In the genomic region with DNA sequence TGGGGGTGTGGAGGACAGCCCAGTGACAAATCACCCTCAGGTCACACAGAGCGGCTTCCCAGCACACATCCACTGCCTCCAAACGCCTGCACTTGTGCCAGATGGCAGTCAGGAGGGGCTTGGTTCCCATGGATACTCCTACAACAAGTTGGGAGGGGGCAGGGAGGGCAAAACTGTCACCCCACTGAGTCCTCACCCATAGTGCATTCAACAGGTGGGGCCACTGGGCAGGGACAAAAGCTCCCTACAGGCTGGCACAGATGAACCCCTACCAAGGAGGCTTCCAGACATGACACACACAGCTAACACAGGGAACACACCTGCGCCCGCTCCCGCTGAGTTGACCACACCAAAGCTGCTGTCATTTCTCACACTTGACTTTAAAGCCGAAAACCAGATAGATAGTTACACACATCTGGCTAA, we compare ENCODE assay signal across 12 cellular contexts.
A peak's percentile ranks its signal among the peaks of the same experiment; 100 is the strongest.
DNase-seq lines count a peak whose midpoint lies in the region; ATAC-seq and TF ChIP-seq lines count a peak whose summit lies in the region.
"Had no signal": no experiment of that assay in that cellular context is flagged by ENCODE, and none has a peak within 500 bp of the region (broad histone marks: within the 10 kb centered on the region; RNA-seq: fewer than 3 reads in every experiment).

No MANE protein-coding gene starts in this region.

- peaks cover 63% of the 10 kb centered on the region for H3K36me3 ChIP-seq in left ventricle myocardium inferior
- peaks cover 55% of the 10 kb centered on the region for H3K36me3 ChIP-seq in right atrium auricular region
- peaks cover 17 to 78% (median 57%) of the 10 kb centered on the region in 4 donors for H3K36me3 ChIP-seq in esophagus muscularis mucosa
- H3K36me3 ChIP-seq: neural progenitor cell had no signal

- H3K4me1 Mint-ChIP-seq in type B pancreatic cell (ENCODE audit: unreplicated experiment): peaks cover 30% of the 10 kb centered on the region
- H3K4me1 Mint-ChIP-seq: memory B cell had no signal

- intact Hi-C loops in left ventricle myocardium inferior (cut with micrococcal nuclease): loop anchor here (10.0 kb wide), 1 partner anchor 118 kb away; a partner anchor contains a TSS
- intact Hi-C loops in esophagus muscularis mucosa (cut with DNase I): no loop called here

- H3K27ac ChIP-seq in left ventricle myocardium inferior (replicated peaks) (peak overlapping the region; percentile 31), right atrium auricular region (peak overlapping the region in 1 of 2 donors; percentile 75), esophagus muscularis mucosa (replicated peaks in 1 of 4) (peak overlapping the region; percentile 68 to 79 (median 78))
- H3K27ac ChIP-seq: neural progenitor cell had no signal

- H3K9me3 ChIP-seq in left ventricle myocardium inferior (replicated peaks): no peaks in the 10 kb centered on the region
- no peaks in the 10 kb centered on the region for H3K9me3 ChIP-seq in right atrium auricular region
- H3K9me3 ChIP-seq in esophagus muscularis mucosa: no peaks in the 10 kb centered on the region

- no peak for TF ChIP-seq EP300 in esophagus muscularis mucosa (IDR thresholded peaks at IDR 0.05)

- no peaks in the 10 kb centered on the region for H3K27me3 Mint-ChIP-seq in type B pancreatic cell
- H3K27me3 Mint-ChIP-seq: memory B cell had no signal

- H3K4me3 Mint-ChIP-seq in type B pancreatic cell: no peak overlapping the region
- H3K4me3 Mint-ChIP-seq: memory B cell, neural progenitor cell had no signal

- no peak for ATAC-seq in HG03175 (IDR thresholded peaks at IDR 0.05; ENCODE audit: unreplicated experiment)
- ATAC-seq: sciatic nerve had no signal

- H3K36me3 Mint-ChIP-seq in type B pancreatic cell: peaks cover 35% of the 10 kb centered on the region

- H3K27me3 ChIP-seq in left ventricle myocardium inferior (ENCODE audit: low read depth) (no peaks in the 10 kb centered on the region), right atrium auricular region (no peaks in the 10 kb centered on the region), esophagus muscularis mucosa (no peaks in the 10 kb centered on the region)
- H3K27me3 ChIP-seq: neural progenitor cell had no signal

- WGBS in esophagus muscularis mucosa: 62% methylated on average over 3 of the region's 6 CpGs

- no peak overlapping the region for H3K4me3 ChIP-seq in left ventricle myocardium inferior
- H3K4me3 ChIP-seq in right atrium auricular region: no peak overlapping the region
- no peak overlapping the region for H3K4me3 ChIP-seq in esophagus muscularis mucosa
- H3K4me3 ChIP-seq: neural progenitor cell had no signal

- H3K4me1 ChIP-seq in left ventricle myocardium inferior (peaks cover 56% of the 10 kb centered on the region), right atrium auricular region (peaks cover 0 to 51% of the 10 kb centered on the region in 2 donors), esophagus muscularis mucosa (peaks cover 40 to 55% (median 52%) of the 10 kb centered on the region in 4 donors)

- TF ChIP-seq CTCF in left ventricle myocardium inferior (IDR thresholded peaks at IDR 0.05; ENCODE audit: borderline replicate concordance) (no peak), right atrium auricular region (IDR thresholded peaks at IDR 0.05) (no peak), esophagus muscularis mucosa (IDR thresholded peaks at IDR 0.05) (no peak), type B pancreatic cell (conservative IDR thresholded peaks at IDR 0.05) (no peak)

- DNase-seq in left ventricle myocardium inferior (no peak), right atrium auricular region (ENCODE audit: low spot score) (no peak), NCI-H345 treated with DMSO at 0.1 percent for 48 hours (lab: John Stamatoyannopoulos, UW; ENCODE audit: unreplicated experiment) (peak; percentile 55), esophagus muscularis mucosa (ENCODE audit: extremely low spot score) (no peak), type B pancreatic cell (ENCODE audit: extremely low spot score, unreplicated experiment) (no peak)
- DNase-seq in stimulated activated naive CD4-positive, alpha-beta T cell (lab: John Stamatoyannopoulos, UW): no peak
- DNase-seq: activated gamma-delta T cell treated with Interleukin-2 at 50 U/mL for 16 hours, NCI-H187 treated with DMSO at 0.1 percent for 48 hours had no signal

- H3K27ac Mint-ChIP-seq in type B pancreatic cell: peak overlapping the region; percentile 34
- H3K27ac Mint-ChIP-seq: memory B cell, neural progenitor cell had no signal

- no peak for TF ChIP-seq POLR2A in esophagus muscularis mucosa (IDR thresholded peaks at IDR 0.05; ENCODE audit: low read depth)

- no peaks in the 10 kb centered on the region for H3K9me3 Mint-ChIP-seq in type B pancreatic cell
- H3K9me3 Mint-ChIP-seq: memory B cell, neural progenitor cell had no signal
